Comparison of ENCODE assay signal across 8 cellular contexts in genomic region chrX:155070975-155071693, GRCh38. TPM values are rescaled to one million over a fixed set of nuclear protein-coding genes. Genes with fewer than 3 reads are reported as not detected.
A peak's percentile ranks its signal among the peaks of the same experiment; 100 is the strongest.
DNase-seq lines count a peak whose midpoint lies in the region; ATAC-seq and TF ChIP-seq lines count a peak whose summit lies in the region.

TSS of gene BRCC3 (plus strand) at chrX:155071508. CDS start at chrX:155071528, 20 bp downstream.
TSS of gene CMC4 (minus strand) at chrX:155071136. CDS start at chrX:155064023, 7,113 bp downstream.
TSS of gene MTCP1 (minus strand) at chrX:155071136. CDS start at chrX:155066010, 5,126 bp downstream.

- ATAC-seq in HG03354 (IDR thresholded peaks at IDR 0.05; ENCODE audit: poor library complexity, severe bottlenecking, unreplicated experiment), result peak; percentile 84
- ATAC-seq in activated CD4-positive, alpha-beta T cell treated with anti-CD3 and anti-CD28 coated beads for 36 hours, result peak; percentile 93
- ATAC-seq in left colon, result peak; percentile 87

- DNase-seq in AML-193 (lab: John Stamatoyannopoulos, UW), result peak; percentile 45 to 55
- peak; percentile 86 for DNase-seq in NCI-H510A (lab: John Stamatoyannopoulos, UW)
- DNase-seq in activated CD4-positive, alpha-beta T cell treated with anti-CD3 and anti-CD28 coated beads for 36 hours, result peak; percentile 87
- DNase-seq in left colon, result peak; percentile 81
- DNase-seq in stimulated activated CD4-positive, alpha-beta T cell treated with anti-CD3 and anti-CD28 coated beads, Interleukin-1b, Interleukin-23, amount 100 ng/mL, for 4 hours (ENCODE audit: low read depth in 2 of 2), result peak; percentile 58 to 66

- H3K36me3 Mint-ChIP-seq in activated CD4-positive, alpha-beta T cell treated with anti-CD3 and anti-CD28 coated beads for 36 hours (ENCODE audit: low read depth), result peaks cover 29% of the 10 kb centered on the region

- H3K4me3 Mint-ChIP-seq in activated CD4-positive, alpha-beta T cell treated with anti-CD3 and anti-CD28 coated beads for 36 hours, result peak within 1 kb of the TSS; percentile 90

- H3K27me3 Mint-ChIP-seq in activated CD4-positive, alpha-beta T cell treated with anti-CD3 and anti-CD28 coated beads for 36 hours, result no peaks in the 10 kb centered on the region

- intact Hi-C loops in activated CD4-positive, alpha-beta T cell treated with anti-CD3 and anti-CD28 coated beads for 36 hours (cut with DNase I, micrococcal nuclease), result loop anchor here (1.0 to 10.0 kb wide), 11 partner anchors 14 to 1599 kb away; partner anchors contain the start of genes VBP1 (in 2 of the 2), DKC1 (in 1 of the 2), FUNDC2 (in 1 of the 2) and HAUS7 (in 1 of the 2)
- intact Hi-C loops in left colon (cut with DNase I, micrococcal nuclease), result no loop called here

- POLR2A ChIA-PET in activated CD4-positive, alpha-beta T cell treated with anti-CD3 and anti-CD28 coated beads for 36 hours (lab: Charles Lee), result no interaction called here

- TF ChIP-seq POLR2A in GM19099 (IDR thresholded peaks at IDR 0.05; ENCODE audit: extremely low read depth, insufficient read length, low read depth), result peak; percentile 83

- peaks cover 53% of the 10 kb centered on the region for H3K4me1 Mint-ChIP-seq in activated CD4-positive, alpha-beta T cell treated with anti-CD3 and anti-CD28 coated beads for 36 hours

- no peaks in the 10 kb centered on the region for H3K9me3 Mint-ChIP-seq in activated CD4-positive, alpha-beta T cell treated with anti-CD3 and anti-CD28 coated beads for 36 hours (ENCODE audit: low read depth)

- CTCF ChIA-PET in activated CD4-positive, alpha-beta T cell treated with anti-CD3 and anti-CD28 coated beads for 36 hours (lab: Charles Lee), result interaction anchor here (1.2 to 1.4 kb wide), 2 partner anchors 14 to 78 kb away, joined by 3 to 6 read pairs; no protein-coding TSS in a partner anchor

- peak within 1 kb of the TSS; percentile 93 for H3K27ac Mint-ChIP-seq in activated CD4-positive, alpha-beta T cell treated with anti-CD3 and anti-CD28 coated beads for 36 hours

- H3K27ac ChIP-seq in cingulate gyrus (ENCODE audit: low read depth, low read length), result peak within 1 kb of the TSS; percentile 67

RNA-seq across cellular contexts. Expression of gene BRCC3, which starts in this region (rescaled TPM):
- 10 to 100 TPM; 28.1 to 30.3 TPM for total RNA-seq in activated CD4-positive, alpha-beta T cell treated with anti-CD3 and anti-CD28 coated beads for 36 hours
- 10 to 100 TPM; 37.9 to 42.0 TPM for total RNA-seq in left colon

RNA-seq across cellular contexts. Expression of gene CMC4, which starts in this region (rescaled TPM):
- 1 to 10 TPM; 3.8 to 7.6 TPM for total RNA-seq in activated CD4-positive, alpha-beta T cell treated with anti-CD3 and anti-CD28 coated beads for 36 hours
- total RNA-seq in left colon, result 1 to 10 TPM; 3.5 to 4.0 TPM

RNA-seq across cellular contexts. Expression of gene MTCP1, which starts in this region (rescaled TPM):
- total RNA-seq in activated CD4-positive, alpha-beta T cell treated with anti-CD3 and anti-CD28 coated beads for 36 hours, result 10 to 100 TPM in 1 of 2 experiments, 1 to 10 TPM in 1; 9.3 to 18.1 TPM
- 10 to 100 TPM; 11.9 to 13.9 TPM for total RNA-seq in left colon

Comparison
In these comparisons a context has a peak if more than half of its experiments do, and no peak if none do; other contexts are left out.
1. Peak in every context shown above with its lines: DNase-seq, ATAC-seq and H3K27ac ChIP-seq.
2. intact Hi-C loops: an anchor here in activated CD4-positive, alpha-beta T cell treated with anti-CD3 and anti-CD28 coated beads for 36 hours (1.0 to 10.0 kb wide); none called in left colon.